In the genomic region with DNA sequence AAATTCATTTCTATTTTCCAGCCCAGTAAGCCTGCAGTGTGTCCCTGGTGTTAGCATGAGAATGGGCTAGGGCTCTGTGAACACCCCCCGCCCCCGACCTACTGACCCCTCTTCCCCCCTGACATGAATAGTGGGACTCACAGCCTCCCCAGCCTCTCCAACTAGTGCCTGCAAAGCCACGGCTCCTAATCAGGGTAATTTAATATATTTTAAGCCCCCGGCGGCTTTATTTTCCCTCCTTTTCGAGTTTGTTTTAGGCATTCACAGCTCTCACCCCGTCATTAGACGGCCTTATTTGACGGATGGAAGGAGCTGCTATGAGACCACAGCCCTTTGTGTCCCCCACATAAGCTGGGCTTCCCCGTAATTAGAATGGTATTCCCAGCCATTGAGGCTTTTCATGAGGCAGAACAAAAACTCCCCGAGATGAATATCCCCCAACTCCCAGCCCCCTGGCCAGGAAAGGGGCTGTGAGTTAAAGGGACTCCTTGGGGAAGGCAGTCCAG, we compare ENCODE assay signal across 1 cellular context.
TF ChIP-seq lines count a peak whose summit lies in the region.

No MANE protein-coding gene starts in this region.

TF ChIP-seq in H1, 55 proteins besides CTCF, POLR2A, EP300 and RAD21 (continued from another document):
- TF ChIP-seq EGR1 (IDR thresholded peaks at IDR 0.05; ENCODE audit: borderline replicate concordance, low read depth, low read length) (no peak), SP4 (IDR thresholded peaks at IDR 0.05; ENCODE audit: low read length) (no peak), RBBP5 (IDR thresholded peaks at IDR 0.05; ENCODE audit: borderline replicate concordance, low read depth, low read length) (no peak)
- TF ChIP-seq, protein P1, sequence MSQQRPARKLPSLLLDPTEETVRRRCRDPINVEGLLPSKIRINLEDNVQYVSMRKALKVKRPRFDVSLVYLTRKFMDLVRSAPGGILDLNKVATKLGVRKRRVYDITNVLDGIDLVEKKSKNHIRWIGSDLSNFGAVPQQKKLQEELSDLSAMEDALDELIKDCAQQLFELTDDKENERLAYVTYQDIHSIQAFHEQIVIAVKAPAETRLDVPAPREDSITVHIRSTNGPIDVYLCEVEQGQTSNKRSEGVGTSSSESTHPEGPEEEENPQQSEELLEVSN (IDR thresholded peaks at IDR 0.05) = no peak
